Comparison of ENCODE assay signal across 21 cellular contexts in genomic region chr10:12394236-12395033, GRCh38. TPM values are rescaled to one million over a fixed set of nuclear protein-coding genes. Genes with fewer than 3 reads are reported as not detected.
DNase-seq lines count a peak whose midpoint lies in the region; ATAC-seq, FAIRE-seq and TF ChIP-seq lines count a peak whose summit lies in the region.
"Had no signal": no experiment of that assay in that cellular context is flagged by ENCODE, and none has a peak within 500 bp of the region (broad histone marks: within the 10 kb centered on the region; RNA-seq: fewer than 3 reads in every experiment).

No MANE protein-coding gene starts in this region.

- no peaks in the 10 kb centered on the region for H3K36me3 Mint-ChIP-seq in activated CD4-positive, alpha-beta memory T cell treated with anti-CD3 and anti-CD28 coated beads, Interleukin-2, amount 10 ng/mL, durations not matched to agents 7 days and 5 days (ENCODE audit: low read depth)
- H3K36me3 Mint-ChIP-seq: CD14-positive monocyte had no signal

- in situ Hi-C loops in HepG2 (cut with HindIII; ENCODE audit: extremely low pct_ligation_motif_present, low pct_unique_long_range_greater_than_20kb), result no loop called here

- no peak for FAIRE-seq in HepG2 (lab: Jason Lieb, UNC)
- FAIRE-seq: keratinocyte had no signal

- TF ChIP-seq RAD21 in HepG2 (CRISPR knock-in tag; IDR thresholded peaks at IDR 0.05) (no peak), SK-N-SH (IDR thresholded peaks at IDR 0.05; ENCODE audit: low read length) (no peak)

- TF ChIP-seq POLR2A in right lobe of liver (IDR thresholded peaks at IDR 0.05), result no peak
- TF ChIP-seq POLR2A in HepG2 (IDR thresholded peaks at IDR 0.05; ENCODE audit: insufficient read depth in 1 of 2, low read depth in 2 of 2, low read length in 2 of 2), result no peak

- H3K4me1 Mint-ChIP-seq in activated CD4-positive, alpha-beta memory T cell treated with anti-CD3 and anti-CD28 coated beads, Interleukin-2, amount 10 ng/mL, durations not matched to agents 7 days and 5 days, result no peaks in the 10 kb centered on the region

- BruUV-seq in HepG2 (replicated peaks; lab: Mats Ljungman, UMichigan), result no TSS peak

- intact Hi-C loops in right lobe of liver (cut with DNase I), result no loop called here
- intact Hi-C loops in HepG2 (cut with micrococcal nuclease; ENCODE audit: unreplicated experiment), result no loop called here
- intact Hi-C loops in left colon (cut with DNase I, micrococcal nuclease), result no loop called here

- H3K9ac ChIP-seq in HepG2 (ENCODE audit: insufficient read depth, low read depth, low read length), result no peak overlapping the region
- no peak overlapping the region for H3K9ac ChIP-seq in SK-N-SH

- H3K9me2 ChIP-seq in SK-N-SH, result no peaks in the 10 kb centered on the region

- no peaks in the 10 kb centered on the region for H3K9me3 Mint-ChIP-seq in activated CD4-positive, alpha-beta memory T cell treated with anti-CD3 and anti-CD28 coated beads, Interleukin-2, amount 10 ng/mL, durations not matched to agents 7 days and 5 days
- H3K9me3 Mint-ChIP-seq: brain had no signal

- no peak overlapping the region for H3K4me3 Mint-ChIP-seq in activated CD4-positive, alpha-beta memory T cell treated with anti-CD3 and anti-CD28 coated beads, Interleukin-2, amount 10 ng/mL, durations not matched to agents 7 days and 5 days
- H3K4me3 Mint-ChIP-seq: brain, CD14-positive monocyte had no signal

- no peaks in the 10 kb centered on the region for H3K27me3 Mint-ChIP-seq in activated CD4-positive, alpha-beta memory T cell treated with anti-CD3 and anti-CD28 coated beads, Interleukin-2, amount 10 ng/mL, durations not matched to agents 7 days and 5 days
- H3K27me3 Mint-ChIP-seq: brain had no signal

- no peak for TF ChIP-seq EP300 in HepG2 (IDR thresholded peaks at IDR 0.05; ENCODE audit: low read depth in 2 of 2, low read length in 2 of 2)
- TF ChIP-seq EP300 in HepG2 (CRISPR knock-in tag; IDR thresholded peaks at IDR 0.05; ENCODE audit: borderline replicate concordance), result no peak
- TF ChIP-seq EP300 in SK-N-SH (IDR thresholded peaks at IDR 0.05; ENCODE audit: borderline replicate concordance in 1 of 2, low read depth in 1 of 2, low read length in 1 of 2), result no peak

- H3K79me2 ChIP-seq in HepG2 (ENCODE audit: insufficient read depth, low read length), result no peaks in the 10 kb centered on the region
- H3K79me2 ChIP-seq in SK-N-SH (ENCODE audit: insufficient read depth), result no peaks in the 10 kb centered on the region
- H3K79me2 ChIP-seq: hepatocyte had no signal

- no peak overlapping the region for H3K27ac ChIP-seq in right lobe of liver
- H3K27ac ChIP-seq in HepG2 (ENCODE audit: extremely low read length, insufficient read depth, low read length), result no peak overlapping the region
- H3K27ac ChIP-seq in SK-N-SH (ENCODE audit: low read depth in 2 of 2, low read length in 1 of 2), result no peak overlapping the region
- H3K27ac ChIP-seq: hepatocyte, SJSA1, tibial nerve had no signal

- H2AFZ ChIP-seq in HepG2 (ENCODE audit: low read length) (no peak overlapping the region), SK-N-SH (ENCODE audit: low read depth) (no peak overlapping the region)
- H2AFZ ChIP-seq: hepatocyte had no signal

- DNase-seq in right lobe of liver, result no peak
- no peak for DNase-seq in HepG2 (ENCODE audit: low spot score)
- DNase-seq in activated CD4-positive, alpha-beta memory T cell treated with anti-CD3 and anti-CD28 coated beads, Interleukin-2, amount 10 ng/mL, durations not matched to agents 7 days and 5 days, result peak; percentile 15
- no peak for DNase-seq in left colon
- no peak for DNase-seq in GDM1 (lab: John Stamatoyannopoulos, UW)
- DNase-seq in SK-N-SH, result no peak
- DNase-seq: activated naive CD4-positive, alpha-beta T cell treated with anti-CD3 and anti-CD28 coated beads, Interleukin-2, amount 50 U/mL, for 16 hours; activated T-cell treated with anti-CD3 and anti-CD28 coated beads, Interleukin-2, amount 50 U/mL, for 1 hour; cortex of kidney; midbrain; NCI-H2107; OCI-M1; T-helper 9 cell had no signal

- H3K4me1 ChIP-seq in right lobe of liver (no peaks in the 10 kb centered on the region), HepG2 (ENCODE audit: insufficient read depth, low read length) (no peaks in the 10 kb centered on the region), SK-N-SH (ENCODE audit: control insufficient read depth in 1 of 2, insufficient read depth in 2 of 2, low read depth in 1 of 2, low read length in 1 of 2) (peaks cover 0 to 7% of the 10 kb centered on the region in 2 experiments; a peak in 1 of 4 replicates)
- H3K4me1 ChIP-seq: SJSA1 had no signal

- no peak overlapping the region for H3K4me3 ChIP-seq in right lobe of liver
- H3K4me3 ChIP-seq in HepG2 (replicated peaks in 1 of 3; ENCODE audit: insufficient read depth in 1 of 3, low read depth in 2 of 3, low read length in 3 of 3), result no peak overlapping the region
- no peak overlapping the region for H3K4me3 ChIP-seq in SK-N-SH (ENCODE audit: low read depth in 2 of 2, low read length in 1 of 2)
- H3K4me3 ChIP-seq: hepatocyte, SJSA1, tibial nerve had no signal

- H3K4me2 ChIP-seq in HepG2 (ENCODE audit: low read depth, low read length), result no peak overlapping the region
- no peak overlapping the region for H3K4me2 ChIP-seq in SK-N-SH
- H3K4me2 ChIP-seq: hepatocyte had no signal

- CTCF ChIA-PET in HepG2 (lab: Yijun Ruan, JAX; ENCODE audit: low intra/inter-chr PET ratio, low total read pairs) (no interaction called here), SK-N-SH (lab: Yijun Ruan, JAX) (no interaction called here)
- CTCF ChIA-PET in activated CD4-positive, alpha-beta memory T cell treated with anti-CD3 and anti-CD28 coated beads, Interleukin-2, amount 10 ng/mL, durations not matched to agents 7 days and 5 days (lab: Charles Lee), result interaction anchor here (0.7 to 0.8 kb wide), 2 partner anchors 262 to 603 kb away, joined by 3 read pairs; no protein-coding TSS in a partner anchor

- H3K9me3 ChIP-seq in right lobe of liver (no peaks in the 10 kb centered on the region), HepG2 (ENCODE audit: low read length) (no peaks in the 10 kb centered on the region), SK-N-SH (no peaks in the 10 kb centered on the region)
- H3K9me3 ChIP-seq: SJSA1, tibial nerve had no signal

- H4K20me1 ChIP-seq in HepG2 (ENCODE audit: insufficient read depth, low read length) (no peaks in the 10 kb centered on the region), SK-N-SH (ENCODE audit: insufficient read depth) (no peaks in the 10 kb centered on the region)

- TF ChIP-seq CTCF in right lobe of liver (IDR thresholded peaks at IDR 0.05) (no peak), HepG2 (CRISPR knock-in tag; IDR thresholded peaks at IDR 0.05) (no peak), SK-N-SH (IDR thresholded peaks at IDR 0.05) (no peak)

- WGBS in right lobe of liver (ENCODE audit: insufficient coverage, low coverage, low lambda C conversion rate, missing lambda C conversion rate), result 80% methylated on average over 7 of the region's 8 CpGs
- 49% methylated on average over 8 of the region's 8 CpGs for WGBS in HepG2 (ENCODE audit: low lambda C conversion rate)
- WGBS in SK-N-SH (ENCODE audit: low lambda C conversion rate), result 86% methylated on average over 8 of the region's 8 CpGs

- H3K36me3 ChIP-seq in right lobe of liver, result no peaks in the 10 kb centered on the region
- no peaks in the 10 kb centered on the region for H3K36me3 ChIP-seq in HepG2 (replicated peaks in 1 of 2; ENCODE audit: control insufficient read depth in 1 of 2, insufficient read depth in 2 of 2, low read length in 2 of 2)
- no peaks in the 10 kb centered on the region for H3K36me3 ChIP-seq in SK-N-SH (replicated peaks in 1 of 2; ENCODE audit: control insufficient read depth in 1 of 2, insufficient read depth in 2 of 2, low read length in 1 of 2)
- H3K36me3 ChIP-seq: SJSA1, tibial nerve had no signal

- H3K27ac Mint-ChIP-seq in activated CD4-positive, alpha-beta memory T cell treated with anti-CD3 and anti-CD28 coated beads, Interleukin-2, amount 10 ng/mL, durations not matched to agents 7 days and 5 days, result no peak overlapping the region
- H3K27ac Mint-ChIP-seq: brain, CD14-positive monocyte had no signal

- no peaks in the 10 kb centered on the region for H3K27me3 ChIP-seq in right lobe of liver
- H3K27me3 ChIP-seq in HepG2 (ENCODE audit: control insufficient read depth in 1 of 2, insufficient read depth in 2 of 2, low read length in 2 of 2), result peaks cover 0 to 2% of the 10 kb centered on the region in 2 experiments; a peak in 4 of 5 replicates
- H3K27me3 ChIP-seq in SK-N-SH (ENCODE audit: insufficient read depth), result no peaks in the 10 kb centered on the region
- H3K27me3 ChIP-seq: hepatocyte, SJSA1, tibial nerve had no signal

- no peaks in the 10 kb centered on the region for H3F3A ChIP-seq in SK-N-SH (replicated peaks; ENCODE audit: insufficient read depth)

- ATAC-seq in right lobe of liver (peak in 3 of 4 donors; percentile 11 to 61 (median 28)), HepG2 (no peak), left colon (peak; percentile 51), GM19455 (IDR thresholded peaks at IDR 0.05; ENCODE audit: unreplicated experiment) (no peak), HG03280 (IDR thresholded peaks at IDR 0.05; ENCODE audit: unreplicated experiment) (no peak)

- POLR2A ChIA-PET in HepG2 (lab: Yijun Ruan, JAX) (no interaction called here), SK-N-SH (lab: Yijun Ruan, JAX) (no interaction called here)
- POLR2A ChIA-PET in activated CD4-positive, alpha-beta memory T cell treated with anti-CD3 and anti-CD28 coated beads, Interleukin-2, amount 10 ng/mL, durations not matched to agents 7 days and 5 days (lab: Charles Lee), result no interaction called here

RNA-seq across cellular contexts. Expression of gene CAMK1D, which starts 45.1 kb away (rescaled TPM):
- 10 to 100 TPM in 3 of 6 experiments, 1 to 10 TPM in 3; 5.3 to 10.8 (median 9.5) TPM for total RNA-seq in right lobe of liver
- total RNA-seq in HepG2 (2016; rRNA removed; fragmentation: Illumina TruSeq; extraction: Trizol), result not detected in 2 replicates
- not detected in 2 replicates for total RNA-seq in HepG2 (2016; cell fraction: cytosol; rRNA removed; fragmentation: Illumina TruSeq; extraction: Trizol; ENCODE audit: low read depth)
- total RNA-seq in HepG2 (2016; cell fraction: insoluble cytoplasmic fraction; rRNA removed; fragmentation: Illumina TruSeq; extraction: Trizol), result not detected in 2 replicates
- total RNA-seq in HepG2 (2016; cell fraction: membrane; rRNA removed; fragmentation: Illumina TruSeq; extraction: Trizol), result not detected in 2 replicates
- not detected in 2 replicates for total RNA-seq in HepG2 (2016; cell fraction: nucleus; rRNA removed; fragmentation: Illumina TruSeq; extraction: Trizol)
- polyA plus RNA-seq in HepG2 (2011; rRNA removed), result under 0.01 TPM in 1 of 2 replicates, not detected in the other
- 0.01 TPM in 1 of 2 replicates, not detected in the other for polyA plus RNA-seq in HepG2 (2011; cell fraction: cytosol; rRNA removed)
- 0.07 TPM in 1 of 2 replicates, not detected in the other for polyA plus RNA-seq in HepG2 (2011; cell fraction: nucleus; rRNA removed)
- polyA plus RNA-seq in HepG2 (2012), result not detected in 2 replicates
- polyA plus RNA-seq in HepG2 (2016; cell fraction: cytosol; fragmentation: Illumina TruSeq; extraction: Trizol; ENCODE audit: low read depth), result not detected in 2 replicates
- not detected in 2 replicates for polyA plus RNA-seq in HepG2 (2016; cell fraction: insoluble cytoplasmic fraction; fragmentation: Illumina TruSeq; extraction: Trizol; ENCODE audit: low read depth)
- polyA plus RNA-seq in HepG2 (2016; cell fraction: membrane; fragmentation: Illumina TruSeq; extraction: Trizol; ENCODE audit: low read depth), result not detected in 2 replicates
- not detected in 2 replicates for polyA plus RNA-seq in HepG2 (2016; cell fraction: nucleus; fragmentation: Illumina TruSeq; extraction: Trizol; ENCODE audit: insufficient read depth, low read depth)
- polyA minus RNA-seq in HepG2 (2011; rRNA and poly(A)+ RNA removed; ENCODE audit: low replicate concordance), result 5.4 TPM in 1 of 2 replicates, not detected in the other
- polyA minus RNA-seq in HepG2 (2011; cell fraction: cytosol; rRNA and poly(A)+ RNA removed), result 0.09 TPM in 1 of 2 replicates, not detected in the other
- polyA minus RNA-seq in HepG2 (2011; cell fraction: nucleus; rRNA and poly(A)+ RNA removed), result not detected in 2 replicates
- total RNA-seq in activated CD4-positive, alpha-beta memory T cell treated with anti-CD3 and anti-CD28 coated beads, Interleukin-2, amount 10 ng/mL, durations not matched to agents 7 days and 5 days, result 10 to 100 TPM; 16.7 to 17.8 TPM
- total RNA-seq in left colon, result 10 to 100 TPM; 42.5 to 50.7 TPM
- 4.1 TPM in 2 replicates for polyA plus RNA-seq in SK-N-SH (2012; rRNA removed)
- polyA plus RNA-seq in SK-N-SH (2012; cell fraction: cytosol; rRNA removed), result 3.8 and 4.6 TPM in 2 replicates
- polyA plus RNA-seq in SK-N-SH (2012; cell fraction: nucleus; rRNA removed), result 5.2 and 6.1 TPM in 2 replicates

Comparison
In these comparisons a context has a peak if more than half of its experiments do, and no peak if none do; other contexts are left out.
1. ATAC-seq: peak in right lobe of liver (3 of 4) and left colon (single experiment); none in HepG2 (single experiment), GM19455 (single experiment) and HG03280 (single experiment).
2. RNA of gene CAMK1D, which starts 45.1 kb away (total RNA-seq): 42.5 to 50.7 TPM in left colon, 16.7 to 17.8 TPM in activated CD4-positive, alpha-beta memory T cell treated with anti-CD3 and anti-CD28 coated beads, Interleukin-2, amount 10 ng/mL, durations not matched to agents 7 days and 5 days and 5.3 to 10.8 TPM in right lobe of liver; not detected in HepG2; every median in the first group is over 4 times any median in the second.